Comparison of ENCODE assay signal across 16 cellular contexts in genomic region chr9:108859459-108860114, GRCh38. TPM values are rescaled to one million over a fixed set of nuclear protein-coding genes. Genes with fewer than 3 reads are reported as not detected.
DNase-seq lines count a peak whose midpoint lies in the region; ATAC-seq lines count a peak whose summit lies in the region.
"Had no signal": no experiment of that assay in that cellular context is flagged by ENCODE, and none has a peak within 500 bp of the region (broad histone marks: within the 10 kb centered on the region; RNA-seq: fewer than 3 reads in every experiment).

No MANE protein-coding gene starts in this region.

- no peaks in the 10 kb centered on the region for H3K4me1 Mint-ChIP-seq in T-helper 1 cell treated with Interleukin-12 subunit alpha and Interleukin-12 subunit beta and Interleukin-4 antibody, amounts not matched to agents 30 μg/mL and 1 μg/mL, for 36 hours (ENCODE audit: low read depth)
- H3K4me1 Mint-ChIP-seq in stimulated activated naive B cell treated with anti-CD40 and anti-IgM and Interleukin-4, amounts not matched to agents 10 μg/mL and 1 μg/mL and 100 μg/mL, for 72 hours, result peaks cover 0 to 8% of the 10 kb centered on the region in 2 donors

- H3K27me3 Mint-ChIP-seq in T-helper 1 cell treated with Interleukin-12 subunit alpha and Interleukin-12 subunit beta and Interleukin-4 antibody, amounts not matched to agents 30 μg/mL and 1 μg/mL, for 36 hours (ENCODE audit: low read depth), result no peaks in the 10 kb centered on the region
- no peaks in the 10 kb centered on the region for H3K27me3 Mint-ChIP-seq in stimulated activated naive B cell treated with anti-CD40 and anti-IgM and Interleukin-4, amounts not matched to agents 10 μg/mL and 1 μg/mL and 100 μg/mL, for 72 hours
- H3K27me3 Mint-ChIP-seq: activated CD8-positive, alpha-beta memory T cell treated with anti-CD3 and anti-CD28 coated beads, Interleukin-2, amount 10 ng/mL, durations not matched to agents 7 days and 5 days had no signal

- H3K36me3 Mint-ChIP-seq in T-helper 1 cell treated with Interleukin-12 subunit alpha and Interleukin-12 subunit beta and Interleukin-4 antibody, amounts not matched to agents 30 μg/mL and 1 μg/mL, for 36 hours (ENCODE audit: low read depth), result no peaks in the 10 kb centered on the region
- H3K36me3 Mint-ChIP-seq in stimulated activated naive B cell treated with anti-CD40 and anti-IgM and Interleukin-4, amounts not matched to agents 10 μg/mL and 1 μg/mL and 100 μg/mL, for 72 hours, result peaks cover 0 to 5% of the 10 kb centered on the region in 2 donors
- H3K36me3 Mint-ChIP-seq: activated CD8-positive, alpha-beta memory T cell treated with anti-CD3 and anti-CD28 coated beads, Interleukin-2, amount 10 ng/mL, durations not matched to agents 7 days and 5 days had no signal

- ATAC-seq in HG02588 (IDR thresholded peaks at IDR 0.05; ENCODE audit: unreplicated experiment), result peak; percentile 69
- ATAC-seq in stimulated activated naive B cell treated with anti-CD40 and anti-IgM and Interleukin-4, amounts not matched to agents 10 μg/mL and 1 μg/mL and 100 μg/mL, for 72 hours (replicated peaks), result peak; percentile 31 to 48
- ATAC-seq: activated CD8-positive, alpha-beta memory T cell treated with anti-CD3 and anti-CD28 coated beads, Interleukin-2, amount 10 ng/mL, durations not matched to agents 7 days and 5 days; effector memory CD8-positive, alpha-beta T cell had no signal

- DNase-seq in T-helper 1 cell (no peak), NCI-H2171 treated with DMSO at 0.1 percent for 48 hours (lab: John Stamatoyannopoulos, UW) (peak; percentile 83), ureter (ENCODE audit: low spot score) (no peak), NCI-H748 (lab: John Stamatoyannopoulos, UW; ENCODE audit: unreplicated experiment) (no peak)
- no peak for DNase-seq in stimulated activated naive B cell treated with anti-CD40 and anti-IgM and Interleukin-4, amounts not matched to agents 10 μg/mL and 1 μg/mL and 100 μg/mL, for 72 hours
- no peak for DNase-seq in activated T-cell treated with anti-CD3 and anti-CD28 coated beads, Interleukin-2, amount 50 U/mL, for 48 hours
- DNase-seq: activated CD8-positive, alpha-beta memory T cell treated with anti-CD3 and anti-CD28 coated beads, Interleukin-2, amount 10 ng/mL, durations not matched to agents 7 days and 5 days; effector memory CD8-positive, alpha-beta T cell; HFFc6; NCI-H1930; posterior cingulate gyrus; stimulated activated CD4-positive, alpha-beta T cell treated with anti-CD3 and anti-CD28 coated beads, Interleukin-1b, Interleukin-23, amount 100 ng/mL, for 48 hours had no signal

- no peak overlapping the region for H3K27ac Mint-ChIP-seq in T-helper 1 cell treated with Interleukin-12 subunit alpha and Interleukin-12 subunit beta and Interleukin-4 antibody, amounts not matched to agents 30 μg/mL and 1 μg/mL, for 36 hours
- H3K27ac Mint-ChIP-seq in stimulated activated naive B cell treated with anti-CD40 and anti-IgM and Interleukin-4, amounts not matched to agents 10 μg/mL and 1 μg/mL and 100 μg/mL, for 72 hours, result no peak overlapping the region
- H3K27ac Mint-ChIP-seq: activated CD8-positive, alpha-beta memory T cell treated with anti-CD3 and anti-CD28 coated beads, Interleukin-2, amount 10 ng/mL, durations not matched to agents 7 days and 5 days; effector memory CD8-positive, alpha-beta T cell; HFFc6 had no signal

- no peaks in the 10 kb centered on the region for H3K9me3 Mint-ChIP-seq in T-helper 1 cell treated with Interleukin-12 subunit alpha and Interleukin-12 subunit beta and Interleukin-4 antibody, amounts not matched to agents 30 μg/mL and 1 μg/mL, for 36 hours
- no peaks in the 10 kb centered on the region for H3K9me3 Mint-ChIP-seq in stimulated activated naive B cell treated with anti-CD40 and anti-IgM and Interleukin-4, amounts not matched to agents 10 μg/mL and 1 μg/mL and 100 μg/mL, for 72 hours
- H3K9me3 Mint-ChIP-seq: effector memory CD8-positive, alpha-beta T cell; HFFc6 had no signal

- H3K4me3 Mint-ChIP-seq in T-helper 1 cell treated with Interleukin-12 subunit alpha and Interleukin-12 subunit beta and Interleukin-4 antibody, amounts not matched to agents 30 μg/mL and 1 μg/mL, for 36 hours, result peak overlapping the region; percentile 2
- H3K4me3 Mint-ChIP-seq in stimulated activated naive B cell treated with anti-CD40 and anti-IgM and Interleukin-4, amounts not matched to agents 10 μg/mL and 1 μg/mL and 100 μg/mL, for 72 hours, result no peak overlapping the region
- H3K4me3 Mint-ChIP-seq: activated CD8-positive, alpha-beta memory T cell treated with anti-CD3 and anti-CD28 coated beads, Interleukin-2, amount 10 ng/mL, durations not matched to agents 7 days and 5 days; effector memory CD8-positive, alpha-beta T cell; HFFc6 had no signal

RNA-seq across cellular contexts. Expression of gene ACTL7A, which starts 2.5 kb away (rescaled TPM):
- total RNA-seq in ureter, result not detected
- total RNA-seq: activated CD8-positive, alpha-beta memory T cell treated with anti-CD3 and anti-CD28 coated beads, Interleukin-2, amount 10 ng/mL, durations not matched to agents 7 days and 5 days; ascending aorta; HFFc6; mesenteric fat pad had no signal

RNA-seq across cellular contexts. Expression of gene ACTL7B, which starts 3.8 kb away (rescaled TPM):
- 0.16 TPM for total RNA-seq in ureter
- total RNA-seq: activated CD8-positive, alpha-beta memory T cell treated with anti-CD3 and anti-CD28 coated beads, Interleukin-2, amount 10 ng/mL, durations not matched to agents 7 days and 5 days; ascending aorta; HFFc6; mesenteric fat pad had no signal
